Comparison of ENCODE assay signal across 8 cellular contexts in genomic region chrX:12973561-12974216, GRCh38. TPM values are rescaled to one million over a fixed set of nuclear protein-coding genes. Genes with fewer than 3 reads are reported as not detected.
A peak's percentile ranks its signal among the peaks of the same experiment; 100 is the strongest.
DNase-seq lines count a peak whose midpoint lies in the region; ATAC-seq and TF ChIP-seq lines count a peak whose summit lies in the region.

No MANE protein-coding gene starts in this region.

- peak overlapping the region; percentile 61 to 83 (median 69) for H3K4me3 ChIP-seq in esophagus muscularis mucosa
- peak overlapping the region; percentile 51 to 71 (median 67) for H3K4me3 ChIP-seq in gastrocnemius medialis

- intact Hi-C loops in esophagus muscularis mucosa (cut with DNase I) (no loop called here), gastrocnemius medialis (cut with DNase I; ENCODE audit: low total_unique reads) (loop anchor here (5.0 kb wide), 1 partner anchor 129 kb away; no protein-coding TSS in a partner anchor)

- 61% methylated on average over 18 of the region's 18 CpGs for WGBS in esophagus muscularis mucosa

- H3K36me3 ChIP-seq in esophagus muscularis mucosa, result peaks cover 0 to 9% (median 0%) of the 10 kb centered on the region in 4 donors
- H3K36me3 ChIP-seq in gastrocnemius medialis, result no peaks in the 10 kb centered on the region

- H3K27ac ChIP-seq in esophagus muscularis mucosa (replicated peaks in 1 of 4), result peak overlapping the region; percentile 86 to 96 (median 91)
- H3K27ac ChIP-seq in gastrocnemius medialis, result peak overlapping the region; percentile 72 to 84 (median 82)

- DNase-seq in SKM-1 treated with dmso at 0.1 percent for 144 hours (lab: John Stamatoyannopoulos, UW; ENCODE audit: unreplicated experiment) (peak; percentile 50), SKM-1 (lab: John Stamatoyannopoulos, UW; ENCODE audit: unreplicated experiment) (no peak), esophagus muscularis mucosa (ENCODE audit: extremely low spot score) (no peak), gastrocnemius medialis (no peak), glomerular visceral epithelial cell (ENCODE audit: extremely low spot score) (no peak)
- peak; percentile 45 to 52 for DNase-seq in activated CD4-positive, alpha-beta T cell treated with anti-CD3 and anti-CD28 coated beads for 4 hours

- ATAC-seq in gastrocnemius medialis, result no peak
- ATAC-seq in HG02623 (IDR thresholded peaks at IDR 0.05; ENCODE audit: unreplicated experiment), result no peak
- ATAC-seq in GM19035 (IDR thresholded peaks at IDR 0.05; ENCODE audit: unreplicated experiment), result no peak

- TF ChIP-seq EP300 in esophagus muscularis mucosa (IDR thresholded peaks at IDR 0.05), result no peak

- TF ChIP-seq CTCF in esophagus muscularis mucosa (IDR thresholded peaks at IDR 0.05) (no peak), gastrocnemius medialis (IDR thresholded peaks at IDR 0.05 in 4 of 5, conservative IDR thresholded peaks at IDR 0.05 in 1 of 5) (no peak)

- no peak for TF ChIP-seq POLR2A in esophagus muscularis mucosa (IDR thresholded peaks at IDR 0.05; ENCODE audit: low read depth)
- no peak for TF ChIP-seq POLR2A in gastrocnemius medialis (IDR thresholded peaks at IDR 0.05)

- H3K27me3 ChIP-seq in esophagus muscularis mucosa (no peaks in the 10 kb centered on the region), gastrocnemius medialis (peaks cover 0 to 20% (median 10%) of the 10 kb centered on the region in 3 donors)

- in situ Hi-C loops in gastrocnemius medialis (cut with MboI; ENCODE audit: low sequenced_read_pairs in 4 of 4), result loop anchor here in 3 of 4 donors (25.0 kb wide), 1 partner anchor 514 kb away; no protein-coding TSS in a partner anchor

- no peaks in the 10 kb centered on the region for H3K9me3 ChIP-seq in esophagus muscularis mucosa
- no peaks in the 10 kb centered on the region for H3K9me3 ChIP-seq in gastrocnemius medialis

- H3K4me1 ChIP-seq in esophagus muscularis mucosa, result peaks cover 0 to 48% (median 24%) of the 10 kb centered on the region in 4 donors
- H3K4me1 ChIP-seq in gastrocnemius medialis, result no peaks in the 10 kb centered on the region

RNA-seq across cellular contexts. Expression of gene TMSB4X, which starts 1.2 kb away (rescaled TPM):
- total RNA-seq in esophagus muscularis mucosa, result 1,000 to 10,000 TPM; 3,072 to 3,725 (median 3,326) TPM
- 100 to 1,000 TPM; 492 to 653 (median 526) TPM for total RNA-seq in gastrocnemius medialis

Comparison
In these comparisons a context has a peak if more than half of its experiments do, and no peak if none do; other contexts are left out.
1. DNase-seq: peak in SKM-1 treated with dmso at 0.1 percent for 144 hours (single experiment) and activated CD4-positive, alpha-beta T cell treated with anti-CD3 and anti-CD28 coated beads for 4 hours (2 of 2); none in SKM-1 (single experiment), esophagus muscularis mucosa (single experiment), gastrocnemius medialis (0 of 2) and glomerular visceral epithelial cell (single experiment).
2. RNA of gene TMSB4X, which starts 1.2 kb away (total RNA-seq): 3,072 to 3,725 TPM in esophagus muscularis mucosa; 492 to 653 TPM in gastrocnemius medialis; every median in the first group is over 4 times any median in the second.